In genomic region chr1:110634455-110635281, GRCh38 we compare ENCODE assay signal across 9 cellular contexts. TPM values are rescaled to one million over a fixed set of nuclear protein-coding genes. Genes with fewer than 3 reads are reported as not detected.
DNase-seq lines count a peak whose midpoint lies in the region; ATAC-seq and TF ChIP-seq lines count a peak whose summit lies in the region.
"Had no signal": no experiment of that assay in that cellular context is flagged by ENCODE, and none has a peak within 500 bp of the region (broad histone marks: within the 10 kb centered on the region; RNA-seq: fewer than 3 reads in every experiment).

No MANE protein-coding gene starts in this region.

- ATAC-seq in GM18517 (IDR thresholded peaks at IDR 0.05; ENCODE audit: unreplicated experiment) (peak; percentile 66), HG02798 (IDR thresholded peaks at IDR 0.05; ENCODE audit: poor library complexity, unreplicated experiment) (peak; percentile 66), PC-3 (no peak)

- no peak overlapping the region for H3K4me2 ChIP-seq in PC-3 (ENCODE audit: low read length)

- CTCF ChIA-PET in PC-3 (lab: Charles Lee), result no interaction called here
- CTCF ChIA-PET in activated naive CD4-positive, alpha-beta T cell treated with anti-CD3 and anti-CD28 coated beads, Interleukin-2, amount 10 ng/mL, durations not matched to agents 7 days and 5 days (lab: Charles Lee), result interaction anchor here (0.7 to 5.8 kb wide), 3 partner anchors 12 to 131 kb away, joined by 5 to 59 read pairs (median 6); no protein-coding TSS in a partner anchor

- H3K36me3 ChIP-seq in PC-3 (ENCODE audit: low read depth, low read length), result no peaks in the 10 kb centered on the region
- H3K36me3 ChIP-seq: SJSA1 had no signal

- no peaks in the 10 kb centered on the region for H3K4me1 ChIP-seq in PC-3 (ENCODE audit: insufficient read depth, low read length)
- H3K4me1 ChIP-seq: SJSA1 had no signal

- peak overlapping the region; percentile 57 for H3K4me3 Mint-ChIP-seq in activated naive CD4-positive, alpha-beta T cell treated with anti-CD3 and anti-CD28 coated beads, Interleukin-2, amount 10 ng/mL, durations not matched to agents 7 days and 5 days

- intact Hi-C loops in PC-3 (cut with micrococcal nuclease), result loop anchor here (5.0 kb wide), 1 partner anchor 358 kb away; no protein-coding TSS in a partner anchor

- H3K9me3 ChIP-seq in PC-3 (ENCODE audit: low read length), result no peaks in the 10 kb centered on the region
- H3K9me3 ChIP-seq: SJSA1 had no signal

- BruUV-seq in PC-3 (replicated peaks; lab: Mats Ljungman, UMichigan), result no TSS peak

- peaks cover 4% of the 10 kb centered on the region for H3K9me3 Mint-ChIP-seq in activated naive CD4-positive, alpha-beta T cell treated with anti-CD3 and anti-CD28 coated beads, Interleukin-2, amount 10 ng/mL, durations not matched to agents 7 days and 5 days

- peak; percentile 49 for DNase-seq in PC-3
- peak; percentile 73 for DNase-seq in activated naive CD4-positive, alpha-beta T cell treated with anti-CD3 and anti-CD28 coated beads, Interleukin-2, amount 10 ng/mL, durations not matched to agents 7 days and 5 days
- peak in 35 of 51 donors; percentile 11 to 80 (median 42) for DNase-seq in hypothalamus (lab: John Stamatoyannopoulos, UW)
- peak; percentile 36 to 53 (median 45) for DNase-seq in stimulated activated CD4-positive, alpha-beta T cell treated with anti-CD3 and anti-CD28 coated beads, TNF-alpha, amount 100 ng/mL, for 4 hours (ENCODE audit: low read depth in 3 of 3)
- DNase-seq in DMS153 (lab: John Stamatoyannopoulos, UW), result no peak
- DNase-seq in NCI-H1105 (lab: John Stamatoyannopoulos, UW), result no peak

- H3K9me2 ChIP-seq in PC-3 (replicated peaks; ENCODE audit: low read length), result no peaks in the 10 kb centered on the region

- POLR2A ChIA-PET in PC-3 (lab: Charles Lee; ENCODE audit: unreplicated experiment), result no interaction called here

- peaks cover 8% of the 10 kb centered on the region for H3K36me3 Mint-ChIP-seq in activated naive CD4-positive, alpha-beta T cell treated with anti-CD3 and anti-CD28 coated beads, Interleukin-2, amount 10 ng/mL, durations not matched to agents 7 days and 5 days

- H3K4me1 Mint-ChIP-seq in activated naive CD4-positive, alpha-beta T cell treated with anti-CD3 and anti-CD28 coated beads, Interleukin-2, amount 10 ng/mL, durations not matched to agents 7 days and 5 days, result peaks cover 27% of the 10 kb centered on the region

- no peak overlapping the region for H2AFZ ChIP-seq in PC-3 (ENCODE audit: low read length)

- H3K27me3 ChIP-seq in PC-3 (ENCODE audit: low read length), result peaks cover 12% of the 10 kb centered on the region

- H4K20me1 ChIP-seq in PC-3 (ENCODE audit: low read length), result no peaks in the 10 kb centered on the region

- H3K27me3 Mint-ChIP-seq in activated naive CD4-positive, alpha-beta T cell treated with anti-CD3 and anti-CD28 coated beads, Interleukin-2, amount 10 ng/mL, durations not matched to agents 7 days and 5 days, result no peaks in the 10 kb centered on the region

- no peak for TF ChIP-seq CTCF in PC-3 (conservative IDR thresholded peaks at IDR 0.05; ENCODE audit: low read depth, low read length)

- no peak overlapping the region for H3K4me3 ChIP-seq in PC-3 (ENCODE audit: low read length)
- H3K4me3 ChIP-seq: SJSA1 had no signal

- H3K27ac ChIP-seq in PC-3 (ENCODE audit: low read length), result no peak overlapping the region
- H3K27ac ChIP-seq: SJSA1 had no signal

- no peaks in the 10 kb centered on the region for H3K79me2 ChIP-seq in PC-3 (ENCODE audit: low read length)

- H3K27ac Mint-ChIP-seq in activated naive CD4-positive, alpha-beta T cell treated with anti-CD3 and anti-CD28 coated beads, Interleukin-2, amount 10 ng/mL, durations not matched to agents 7 days and 5 days, result no peak overlapping the region

- no peak overlapping the region for H3K9ac ChIP-seq in PC-3 (ENCODE audit: low read length)

- no peaks in the 10 kb centered on the region for H3F3A ChIP-seq in PC-3 (ENCODE audit: low read length, unreplicated experiment)

RNA-seq across cellular contexts. Expression of gene KCNA2, which starts 28.5 kb away (rescaled TPM):
- not detected in 2 replicates for total RNA-seq in PC-3 (2014; rRNA removed)
- total RNA-seq: SJSA1 had no signal

RNA-seq across cellular contexts. Expression of gene KCNA3, which starts 40.1 kb away (rescaled TPM):
- total RNA-seq in PC-3 (2014; rRNA removed), result not detected in 2 replicates
- total RNA-seq: SJSA1 had no signal

Comparison
In these comparisons a context has a peak if more than half of its experiments do, and no peak if none do; other contexts are left out.
1. DNase-seq: peak in PC-3 (single experiment), activated naive CD4-positive, alpha-beta T cell treated with anti-CD3 and anti-CD28 coated beads, Interleukin-2, amount 10 ng/mL, durations not matched to agents 7 days and 5 days (single experiment), hypothalamus (35 of 51) and stimulated activated CD4-positive, alpha-beta T cell treated with anti-CD3 and anti-CD28 coated beads, TNF-alpha, amount 100 ng/mL, for 4 hours (3 of 3); none in DMS153 (single experiment) and NCI-H1105 (single experiment).